In the genomic region with DNA sequence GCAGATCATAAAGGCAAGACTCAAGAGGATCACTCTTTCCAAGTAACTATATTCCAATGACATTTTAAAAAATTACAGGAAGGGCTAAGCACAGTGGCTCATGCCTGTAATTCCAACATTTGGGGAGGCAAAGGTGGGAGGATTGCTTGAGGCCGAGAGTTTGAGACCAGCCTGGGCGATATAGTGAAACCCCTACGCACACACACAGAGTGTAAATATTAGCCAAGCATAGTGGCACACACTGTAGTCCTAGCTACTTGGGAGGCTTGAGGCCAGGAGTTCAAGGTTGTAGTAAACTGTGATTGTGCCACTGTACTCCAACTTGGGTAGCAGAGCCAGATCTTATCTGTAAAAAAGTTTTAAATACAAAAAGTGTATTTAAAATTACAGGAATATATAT, we compare ENCODE assay signal across 34 cellular contexts.
"Had no signal": no experiment of that assay in that cellular context is flagged by ENCODE, and none has a peak within 500 bp of the region (broad histone marks: within the 10 kb centered on the region; RNA-seq: fewer than 3 reads in every experiment).

No MANE protein-coding gene starts in this region.

- DNase-seq: Karpas-422, Kasumi-1, MG63, MM.1S, MV-4-11, NCI-H1048, NCI-H1092, NCI-H1092 treated with DMSO at 0.1 percent for 48 hours, NCI-H1105, NCI-H1105 treated with DMSO at 0.1 percent for 48 hours, NCI-H1417, NCI-H1417 treated with DMSO at 0.1 percent for 48 hours, NCI-H1436, NCI-H1436 treated with DMSO at 0.1 percent for 48 hours, NCI-H146, NCI-H1694, NCI-H1694 treated with DMSO at 0.1 percent for 48 hours, NCI-H187, NCI-H187 treated with DMSO at 0.1 percent for 48 hours, NCI-H1930, NCI-H2029, NCI-H2029 treated with DMSO at 0.1 percent for 48 hours, NCI-H2081, NCI-H2081 treated with DMSO at 0.1 percent for 48 hours, NCI-H2107, NCI-H2171, NCI-H2171 treated with DMSO at 0.1 percent for 48 hours, NCI-H2227 treated with DMSO at 0.1 percent for 48 hours, NCI-H226, NCI-H345, NCI-H446, NCI-H446 treated with DMSO at 0.1 percent for 48 hours, NCI-H510A, NCI-H510A treated with DMSO at 0.1 percent for 48 hours had no signal

- H3K27me3 ChIP-seq: MG63 had no signal

- H3K36me3 ChIP-seq: MG63 had no signal

- H3K4me3 ChIP-seq: MG63 had no signal

- H3K9me3 ChIP-seq: MG63 had no signal
